2 cellular contexts compared by ENCODE assay signal in the genomic region with DNA sequence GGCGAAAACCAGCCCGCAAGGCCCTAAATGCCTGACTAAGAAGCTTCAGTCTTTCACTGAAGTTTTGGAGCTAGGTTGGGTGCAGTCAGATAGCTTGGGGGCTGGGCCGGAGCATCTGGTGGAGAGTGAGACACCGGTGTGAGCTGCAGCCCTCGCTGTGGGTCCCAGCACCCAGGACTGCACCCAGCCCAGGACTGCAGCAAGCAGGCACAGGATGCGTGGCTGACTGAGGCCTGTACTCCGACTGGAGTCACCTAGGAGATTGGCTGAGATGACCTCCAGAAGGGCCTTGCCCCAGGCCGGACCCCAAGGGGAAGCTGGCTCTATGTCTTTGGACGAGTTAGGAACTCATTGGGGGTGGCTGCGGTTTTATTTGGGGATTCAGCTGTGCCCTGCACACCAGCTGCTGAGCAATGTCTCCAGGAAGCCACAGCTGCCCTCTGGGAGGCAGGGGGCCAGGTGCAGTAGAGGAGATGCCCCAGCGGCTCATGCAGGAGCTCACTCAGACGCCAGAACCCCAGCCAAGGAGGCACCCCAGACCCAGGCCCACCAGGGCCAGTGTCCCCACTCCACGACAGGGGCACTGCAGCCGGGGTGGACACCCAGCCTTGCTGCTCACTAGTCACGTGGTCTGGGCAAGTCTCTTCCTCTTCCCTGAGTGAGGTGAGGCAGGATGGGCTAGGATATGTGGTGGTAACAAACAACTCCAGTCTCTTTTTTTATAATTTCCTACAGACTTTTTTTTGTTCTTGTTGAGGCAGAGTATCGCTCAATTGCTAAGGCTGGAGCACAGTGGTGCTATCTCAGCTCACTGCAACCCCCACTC.
TF ChIP-seq lines count a peak whose summit lies in the region.

No MANE protein-coding gene starts in this region.

TF ChIP-seq in SK-N-SH, 30 proteins besides CTCF, POLR2A, EP300 and RAD21 (continued from another document):
- TF ChIP-seq GATA2 (CRISPR knock-in tag; IDR thresholded peaks at IDR 0.05) (no peak), RCOR1 (IDR thresholded peaks at IDR 0.05; ENCODE audit: low read length) (no peak), MXI1 (IDR thresholded peaks at IDR 0.05; ENCODE audit: low read depth, low read length) (no peak), FOXM1 (IDR thresholded peaks at IDR 0.05; ENCODE audit: low read depth) (no peak), SMC3 (IDR thresholded peaks at IDR 0.05; ENCODE audit: low read depth, low read length) (no peak), FOSL2 (IDR thresholded peaks at IDR 0.05; ENCODE audit: borderline replicate concordance, low read depth) (no peak), MEF2A (IDR thresholded peaks at IDR 0.05; ENCODE audit: borderline replicate concordance, low read depth) (no peak), FOXJ3 (CRISPR knock-in tag; IDR thresholded peaks at IDR 0.05) (no peak), TEAD4 (IDR thresholded peaks at IDR 0.05; ENCODE audit: borderline replicate concordance, insufficient read depth) (no peak)
- TF ChIP-seq, protein P1, sequence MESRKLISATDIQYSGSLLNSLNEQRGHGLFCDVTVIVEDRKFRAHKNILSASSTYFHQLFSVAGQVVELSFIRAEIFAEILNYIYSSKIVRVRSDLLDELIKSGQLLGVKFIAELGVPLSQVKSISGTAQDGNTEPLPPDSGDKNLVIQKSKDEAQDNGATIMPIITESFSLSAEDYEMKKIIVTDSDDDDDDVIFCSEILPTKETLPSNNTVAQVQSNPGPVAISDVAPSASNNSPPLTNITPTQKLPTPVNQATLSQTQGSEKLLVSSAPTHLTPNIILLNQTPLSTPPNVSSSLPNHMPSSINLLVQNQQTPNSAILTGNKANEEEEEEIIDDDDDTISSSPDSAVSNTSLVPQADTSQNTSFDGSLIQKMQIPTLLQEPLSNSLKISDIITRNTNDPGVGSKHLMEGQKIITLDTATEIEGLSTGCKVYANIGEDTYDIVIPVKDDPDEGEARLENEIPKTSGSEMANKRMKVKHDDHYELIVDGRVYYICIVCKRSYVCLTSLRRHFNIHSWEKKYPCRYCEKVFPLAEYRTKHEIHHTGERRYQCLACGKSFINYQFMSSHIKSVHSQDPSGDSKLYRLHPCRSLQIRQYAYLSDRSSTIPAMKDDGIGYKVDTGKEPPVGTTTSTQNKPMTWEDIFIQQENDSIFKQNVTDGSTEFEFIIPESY (IDR thresholded peaks at IDR 0.05; ENCODE audit: borderline replicate concordance, low read depth) = no peak

TF ChIP-seq in SK-N-SH treated with all-trans-retinoic acid at 6 μM for 48 hours, 23 proteins besides CTCF, POLR2A, EP300 and RAD21 (continued from another document):
- TF ChIP-seq ESRRG (CRISPR knock-in tag; IDR thresholded peaks at IDR 0.05) = no peak
- TF ChIP-seq, protein P2, sequence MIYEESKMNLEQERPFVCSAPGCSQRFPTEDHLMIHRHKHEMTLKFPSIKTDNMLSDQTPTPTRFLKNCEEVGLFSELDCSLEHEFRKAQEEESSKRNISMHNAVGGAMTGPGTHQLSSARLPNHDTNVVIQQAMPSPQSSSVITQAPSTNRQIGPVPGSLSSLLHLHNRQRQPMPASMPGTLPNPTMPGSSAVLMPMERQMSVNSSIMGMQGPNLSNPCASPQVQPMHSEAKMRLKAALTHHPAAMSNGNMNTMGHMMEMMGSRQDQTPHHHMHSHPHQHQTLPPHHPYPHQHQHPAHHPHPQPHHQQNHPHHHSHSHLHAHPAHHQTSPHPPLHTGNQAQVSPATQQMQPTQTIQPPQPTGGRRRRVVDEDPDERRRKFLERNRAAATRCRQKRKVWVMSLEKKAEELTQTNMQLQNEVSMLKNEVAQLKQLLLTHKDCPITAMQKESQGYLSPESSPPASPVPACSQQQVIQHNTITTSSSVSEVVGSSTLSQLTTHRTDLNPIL (CRISPR knock-in tag; IDR thresholded peaks at IDR 0.05; ENCODE audit: low read depth) = no peak
- no peak for TF ChIP-seq PPARA (CRISPR knock-in tag; IDR thresholded peaks at IDR 0.05; ENCODE audit: borderline replicate concordance)
- no peak for TF ChIP-seq ZFP30 (CRISPR knock-in tag; IDR thresholded peaks at IDR 0.05)
- no peak for TF ChIP-seq SNAI2 (CRISPR knock-in tag; IDR thresholded peaks at IDR 0.05)
- no peak for TF ChIP-seq ZNF565 (CRISPR knock-in tag; conservative IDR thresholded peaks at IDR 0.05; ENCODE audit: low read depth)
- TF ChIP-seq RARB (CRISPR knock-in tag; IDR thresholded peaks at IDR 0.05) = no peak
- no peak for TF ChIP-seq GLIS3 (CRISPR knock-in tag; IDR thresholded peaks at IDR 0.05)
- TF ChIP-seq OSR1 (CRISPR knock-in tag; IDR thresholded peaks at IDR 0.05) = no peak
- TF ChIP-seq, protein P3, sequence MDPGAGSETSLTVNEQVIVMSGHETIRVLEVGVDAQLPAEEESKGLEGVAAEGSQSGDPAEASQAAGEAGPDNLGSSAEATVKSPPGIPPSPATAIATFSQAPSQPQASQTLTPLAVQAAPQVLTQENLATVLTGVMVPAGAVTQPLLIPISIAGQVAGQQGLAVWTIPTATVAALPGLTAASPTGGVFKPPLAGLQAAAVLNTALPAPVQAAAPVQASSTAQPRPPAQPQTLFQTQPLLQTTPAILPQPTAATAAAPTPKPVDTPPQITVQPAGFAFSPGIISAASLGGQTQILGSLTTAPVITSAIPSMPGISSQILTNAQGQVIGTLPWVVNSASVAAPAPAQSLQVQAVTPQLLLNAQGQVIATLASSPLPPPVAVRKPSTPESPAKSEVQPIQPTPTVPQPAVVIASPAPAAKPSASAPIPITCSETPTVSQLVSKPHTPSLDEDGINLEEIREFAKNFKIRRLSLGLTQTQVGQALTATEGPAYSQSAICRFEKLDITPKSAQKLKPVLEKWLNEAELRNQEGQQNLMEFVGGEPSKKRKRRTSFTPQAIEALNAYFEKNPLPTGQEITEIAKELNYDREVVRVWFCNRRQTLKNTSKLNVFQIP (CRISPR knock-in tag; IDR thresholded peaks at IDR 0.05; ENCODE audit: borderline replicate concordance, low read depth) = no peak
- no peak for TF ChIP-seq TCF4 (CRISPR knock-in tag; IDR thresholded peaks at IDR 0.05; ENCODE audit: borderline replicate concordance)
